In genomic region chr1:24914226-24915069, GRCh38 we compare ENCODE assay signal across 1 cellular context.
A peak's percentile ranks its signal among the peaks of the same experiment; 100 is the strongest.
TF ChIP-seq lines count a peak whose summit lies in the region.

No MANE protein-coding gene starts in this region.

TF ChIP-seq in HepG2, 621 proteins besides CTCF, POLR2A, EP300 and RAD21 (continues in another document):
- TF ChIP-seq BRD4 (CRISPR knock-in tag; IDR thresholded peaks at IDR 0.05), result no peak
- TF ChIP-seq TCF12 (IDR thresholded peaks at IDR 0.05), result no peak
- TF ChIP-seq TCF12 (CRISPR knock-in tag; IDR thresholded peaks at IDR 0.05), result no peak
- no peak for TF ChIP-seq RFX1 (IDR thresholded peaks at IDR 0.05)
- no peak for TF ChIP-seq ZBTB4 (CRISPR knock-in tag; IDR thresholded peaks at IDR 0.05; ENCODE audit: borderline replicate concordance)
- no peak for TF ChIP-seq DNMT1 (CRISPR knock-in tag; IDR thresholded peaks at IDR 0.05)
- no peak for TF ChIP-seq ATF7-NPFF (CRISPR knock-in tag; IDR thresholded peaks at IDR 0.05; ENCODE audit: low read depth)
- no peak for TF ChIP-seq REXO4 (CRISPR knock-in tag; IDR thresholded peaks at IDR 0.05; ENCODE audit: borderline replicate concordance)
- TF ChIP-seq ZBTB49 (CRISPR knock-in tag; IDR thresholded peaks at IDR 0.05; ENCODE audit: borderline replicate concordance), result no peak
- no peak for TF ChIP-seq SP2 (CRISPR knock-in tag; IDR thresholded peaks at IDR 0.05)
- TF ChIP-seq ZNF335 (CRISPR knock-in tag; IDR thresholded peaks at IDR 0.05), result no peak
- no peak for TF ChIP-seq PLSCR1 (CRISPR knock-in tag; IDR thresholded peaks at IDR 0.05; ENCODE audit: borderline replicate concordance)
- TF ChIP-seq ZNF749 (CRISPR knock-in tag; IDR thresholded peaks at IDR 0.05; ENCODE audit: borderline replicate concordance), result no peak
- TF ChIP-seq ZNF569 (CRISPR knock-in tag; IDR thresholded peaks at IDR 0.05; ENCODE audit: borderline replicate concordance), result no peak
- peak; percentile 45; the same call in 1 of the 2 replicates for TF ChIP-seq GABPB1 (CRISPR knock-in tag; IDR thresholded peaks at IDR 0.05)
- TF ChIP-seq ZNF564 (CRISPR knock-in tag; IDR thresholded peaks at IDR 0.05), result 0 out of 2 replicates have a peak, but pooled peaks have one; percentile 49
- TF ChIP-seq ASH2L (IDR thresholded peaks at IDR 0.05; ENCODE audit: insufficient read length, low read depth, low read length), result peak; percentile 64
- no peak for TF ChIP-seq ZNF33B (CRISPR knock-in tag; IDR thresholded peaks at IDR 0.05)
- TF ChIP-seq ZSCAN30 (CRISPR knock-in tag; IDR thresholded peaks at IDR 0.05), result no peak
- 0 out of 2 replicates have a peak, but pooled peaks have one; percentile 63 for TF ChIP-seq ZNF761 (CRISPR knock-in tag; conservative IDR thresholded peaks at IDR 0.05)
- no peak for TF ChIP-seq ZSCAN29 (CRISPR knock-in tag; conservative IDR thresholded peaks at IDR 0.05)
- TF ChIP-seq SP1 (IDR thresholded peaks at IDR 0.05), result no peak
- TF ChIP-seq SP1 (CRISPR knock-in tag; IDR thresholded peaks at IDR 0.05), result no peak
- peak; percentile 63; the same call in 1 of the 2 replicates for TF ChIP-seq YEATS4 (CRISPR knock-in tag; IDR thresholded peaks at IDR 0.05; ENCODE audit: borderline replicate concordance)
- TF ChIP-seq DPF2 (CRISPR knock-in tag; IDR thresholded peaks at IDR 0.05; ENCODE audit: borderline replicate concordance, low read depth), result no peak
- TF ChIP-seq RERE (CRISPR knock-in tag; IDR thresholded peaks at IDR 0.05; ENCODE audit: low read depth), result no peak
- TF ChIP-seq ZNF883 (CRISPR knock-in tag; IDR thresholded peaks at IDR 0.05; ENCODE audit: not compliant biosample characterization), result no peak
- no peak; the same call in 1 of the 2 replicates for TF ChIP-seq GFI1 (CRISPR knock-in tag; IDR thresholded peaks at IDR 0.05; ENCODE audit: borderline replicate concordance)
- no peak for TF ChIP-seq ZC3H13 (CRISPR knock-in tag; IDR thresholded peaks at IDR 0.05)
- no peak for TF ChIP-seq ZNF777 (CRISPR knock-in tag; IDR thresholded peaks at IDR 0.05)
- TF ChIP-seq ZNF350 (CRISPR knock-in tag; IDR thresholded peaks at IDR 0.05; ENCODE audit: borderline replicate concordance, low read depth), result 0 out of 2 replicates have a peak, but pooled peaks have one; percentile 18
- TF ChIP-seq KLF11 (CRISPR knock-in tag; IDR thresholded peaks at IDR 0.05), result no peak
- TF ChIP-seq NPAS2 (CRISPR knock-in tag; IDR thresholded peaks at IDR 0.05; ENCODE audit: borderline replicate concordance), result no peak
- TF ChIP-seq ZNF75D (CRISPR knock-in tag; IDR thresholded peaks at IDR 0.05; ENCODE audit: borderline replicate concordance), result no peak
- TF ChIP-seq REL (CRISPR knock-in tag; conservative IDR thresholded peaks at IDR 0.05), result no peak
- TF ChIP-seq ATF5 (CRISPR knock-in tag; IDR thresholded peaks at IDR 0.05; ENCODE audit: low read depth), result no peak
- no peak for TF ChIP-seq CCAR2 (optimal IDR thresholded peaks at IDR 0.05; ENCODE audit: low read depth, low read length)
- TF ChIP-seq ZNF280B (CRISPR knock-in tag; IDR thresholded peaks at IDR 0.05; ENCODE audit: borderline replicate concordance), result 0 out of 2 replicates have a peak, but pooled peaks have one; percentile 41
- TF ChIP-seq ZBTB46 (CRISPR knock-in tag; IDR thresholded peaks at IDR 0.05; ENCODE audit: borderline replicate concordance), result no peak
- TF ChIP-seq HMG20B (CRISPR knock-in tag; conservative IDR thresholded peaks at IDR 0.05), result no peak
- no peak; the same call in 1 of the 2 replicates for TF ChIP-seq ZNF543 (CRISPR knock-in tag; IDR thresholded peaks at IDR 0.05)
- TF ChIP-seq HCFC1 (IDR thresholded peaks at IDR 0.05; ENCODE audit: low read depth, low read length), result no peak
- no peak for TF ChIP-seq IKZF5 (CRISPR knock-in tag; IDR thresholded peaks at IDR 0.05)
- no peak for TF ChIP-seq ATM (IDR thresholded peaks at IDR 0.05; ENCODE audit: borderline replicate concordance)
- no peak for TF ChIP-seq SAFB2 (CRISPR knock-in tag; IDR thresholded peaks at IDR 0.05; ENCODE audit: borderline replicate concordance, low read depth)
- no peak for TF ChIP-seq KDM1A (CRISPR knock-in tag; IDR thresholded peaks at IDR 0.05)
- no peak for TF ChIP-seq ZNF460 (CRISPR knock-in tag; IDR thresholded peaks at IDR 0.05; ENCODE audit: borderline replicate concordance)
- TF ChIP-seq ZNF34 (CRISPR knock-in tag; IDR thresholded peaks at IDR 0.05; ENCODE audit: borderline replicate concordance), result no peak
- TF ChIP-seq ZNF451 (CRISPR knock-in tag; IDR thresholded peaks at IDR 0.05), result no peak
- TF ChIP-seq MAF1 (CRISPR knock-in tag; IDR thresholded peaks at IDR 0.05; ENCODE audit: borderline replicate concordance), result no peak
- TF ChIP-seq ZBTB8A (CRISPR knock-in tag; IDR thresholded peaks at IDR 0.05; ENCODE audit: borderline replicate concordance, low read depth), result no peak
- no peak for TF ChIP-seq GPBP1L1 (CRISPR knock-in tag; IDR thresholded peaks at IDR 0.05)
